ENCODE assay signal across 9 cellular contexts in the genomic region with DNA sequence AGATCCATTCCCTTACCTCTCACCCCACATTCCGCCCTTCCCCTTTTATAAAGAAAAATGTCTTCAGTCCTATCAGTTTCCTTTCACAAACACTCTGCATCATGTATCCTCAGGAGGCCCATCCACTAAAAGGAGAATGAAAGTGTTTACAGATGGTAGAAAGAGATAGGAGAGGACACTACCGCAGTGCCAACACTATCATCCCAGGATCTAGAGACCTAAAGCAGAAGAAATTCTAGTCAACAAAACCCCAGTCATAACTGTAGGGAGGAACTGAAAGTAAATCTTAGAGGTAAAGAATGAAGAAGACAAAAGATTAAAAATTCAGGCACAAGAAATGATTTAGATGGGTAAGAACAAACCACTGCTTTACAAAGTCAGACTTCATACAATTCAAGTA.
DNase-seq lines count a peak whose midpoint lies in the region; ATAC-seq and TF ChIP-seq lines count a peak whose summit lies in the region.
"Had no signal": no experiment of that assay in that cellular context is flagged by ENCODE, and none has a peak within 500 bp of the region (broad histone marks: within the 10 kb centered on the region; RNA-seq: fewer than 3 reads in every experiment).

No MANE protein-coding gene starts in this region.

- no peak for TF ChIP-seq POLR2A in body of pancreas (IDR thresholded peaks at IDR 0.05)

- H3K36me3 Mint-ChIP-seq in CD4-positive, CD25-positive, alpha-beta regulatory T cell, result peaks cover 8% of the 10 kb centered on the region
- H3K36me3 Mint-ChIP-seq in activated naive CD4-positive, alpha-beta T cell treated with anti-CD3 and anti-CD28 coated beads, Interleukin-2, amount 50 U/mL, for 72 hours, result peaks cover 0 to 6% of the 10 kb centered on the region in 2 donors

- 72 to 92% methylated on average over 2 of the region's 2 CpGs for WGBS in body of pancreas, 2 donors

- H3K27me3 Mint-ChIP-seq in CD4-positive, CD25-positive, alpha-beta regulatory T cell, result no peaks in the 10 kb centered on the region

- peaks cover 0 to 2% of the 10 kb centered on the region in 2 experiments for H3K9me3 ChIP-seq in CD4-positive, CD25-positive, alpha-beta regulatory T cell (ENCODE audit: control insufficient read depth in 2 of 2, low read length in 2 of 2)
- H3K9me3 ChIP-seq in body of pancreas, result no peaks in the 10 kb centered on the region
- H3K9me3 ChIP-seq: left lung had no signal

- no peaks in the 10 kb centered on the region for H3K36me3 ChIP-seq in CD4-positive, CD25-positive, alpha-beta regulatory T cell (ENCODE audit: control insufficient read depth, insufficient read depth, low read length)
- H3K36me3 ChIP-seq in body of pancreas (replicated peaks in 1 of 2; ENCODE audit: insufficient read depth in 1 of 2, low read depth in 2 of 2), result no peaks in the 10 kb centered on the region
- H3K36me3 ChIP-seq: left lung had no signal

- H3K27ac ChIP-seq in CD4-positive, CD25-positive, alpha-beta regulatory T cell (ENCODE audit: insufficient read depth, low read length, poor library complexity, severe bottlenecking), result no peak overlapping the region
- H3K27ac ChIP-seq in body of pancreas, result no peak overlapping the region
- H3K27ac ChIP-seq: left lung had no signal

- peak overlapping the region in 3 of 4 donors; percentile 0 to 73 (median 20) for H3K4me3 Mint-ChIP-seq in CD4-positive, CD25-positive, alpha-beta regulatory T cell

- peaks cover 39% of the 10 kb centered on the region for H3K4me1 ChIP-seq in CD4-positive, CD25-positive, alpha-beta regulatory T cell (ENCODE audit: control insufficient read depth, insufficient read depth, low read length, poor library complexity, severe bottlenecking)
- no peaks in the 10 kb centered on the region for H3K4me1 ChIP-seq in body of pancreas

- peak overlapping the region; percentile 42 to 96 (median 84) for H3K27ac Mint-ChIP-seq in CD4-positive, CD25-positive, alpha-beta regulatory T cell
- peak overlapping the region in 1 of 2 donors; percentile 45 for H3K27ac Mint-ChIP-seq in activated naive CD4-positive, alpha-beta T cell treated with anti-CD3 and anti-CD28 coated beads, Interleukin-2, amount 50 U/mL, for 72 hours

- ATAC-seq in CD4-positive, CD25-positive, alpha-beta regulatory T cell (ENCODE audit: low read depth in 2 of 2), result no peak
- peak; percentile 87 for ATAC-seq in GM19043 (IDR thresholded peaks at IDR 0.05; ENCODE audit: low read depth, unreplicated experiment)
- peak; percentile 70 for ATAC-seq in HG03135 (IDR thresholded peaks at IDR 0.05; ENCODE audit: unreplicated experiment)
- ATAC-seq in activated naive CD4-positive, alpha-beta T cell treated with anti-CD3 and anti-CD28 coated beads, Interleukin-2, amount 50 U/mL, for 72 hours, result peak; percentile 75 to 86
- no peak for ATAC-seq in body of pancreas
- ATAC-seq: left lung had no signal

- H3K9me3 Mint-ChIP-seq in CD4-positive, CD25-positive, alpha-beta regulatory T cell, result peaks cover 0 to 6% (median 0%) of the 10 kb centered on the region in 7 donors
- H3K9me3 Mint-ChIP-seq in activated naive CD4-positive, alpha-beta T cell treated with anti-CD3 and anti-CD28 coated beads, Interleukin-2, amount 50 U/mL, for 72 hours, result peaks cover 0 to 4% of the 10 kb centered on the region in 2 donors

- H3K4me3 ChIP-seq in CD4-positive, CD25-positive, alpha-beta regulatory T cell (ENCODE audit: low read depth, low read length), result no peak overlapping the region
- H3K4me3 ChIP-seq in body of pancreas, result no peak overlapping the region
- H3K4me3 ChIP-seq: left lung had no signal

- intact Hi-C loops in body of pancreas (cut with DNase I), result no loop called here

- H3K27me3 ChIP-seq in CD4-positive, CD25-positive, alpha-beta regulatory T cell (ENCODE audit: control insufficient read depth, insufficient read depth, low read length), result no peaks in the 10 kb centered on the region
- no peaks in the 10 kb centered on the region for H3K27me3 ChIP-seq in body of pancreas
- H3K27me3 ChIP-seq: left lung had no signal

- no peak for TF ChIP-seq CTCF in body of pancreas (IDR thresholded peaks at IDR 0.05)

- DNase-seq in CD4-positive, CD25-positive, alpha-beta regulatory T cell, result peak in 1 of 3 donors; percentile 79
- DNase-seq in activated naive CD4-positive, alpha-beta T cell treated with anti-CD3 and anti-CD28 coated beads, Interleukin-2, amount 50 U/mL, for 72 hours (ENCODE audit: low spot score in 2 of 2), result no peak
- no peak for DNase-seq in body of pancreas
- no peak for DNase-seq in stimulated activated CD4-positive, alpha-beta T cell treated with anti-CD3 and anti-CD28 coated beads, Interleukin-4, amount 100 ng/mL, for 1 hour
- DNase-seq in NCI-H524 treated with DMSO at 0.1 percent for 48 hours (lab: John Stamatoyannopoulos, UW), result no peak
- DNase-seq in superior temporal gyrus (ENCODE audit: extremely low spot score), result no peak
- DNase-seq: left lung had no signal

- H3K4me1 Mint-ChIP-seq in CD4-positive, CD25-positive, alpha-beta regulatory T cell, result peaks cover 47 to 88% (median 74%) of the 10 kb centered on the region in 4 donors

Comparison
In these comparisons a context has a peak if more than half of its experiments do, and no peak if none do; other contexts are left out.
1. ATAC-seq: peak in GM19043 (single experiment), HG03135 (single experiment) and activated naive CD4-positive, alpha-beta T cell treated with anti-CD3 and anti-CD28 coated beads, Interleukin-2, amount 50 U/mL, for 72 hours (2 of 2); none in CD4-positive, CD25-positive, alpha-beta regulatory T cell (0 of 2) and body of pancreas (single experiment).